6 cellular contexts compared by ENCODE assay signal in genomic region chr16:24845031-24845365, GRCh38. TPM values are rescaled to one million over a fixed set of nuclear protein-coding genes. Genes with fewer than 3 reads are reported as not detected.
"Had no signal": no experiment of that assay in that cellular context is flagged by ENCODE, and none has a peak within 500 bp of the region (broad histone marks: within the 10 kb centered on the region; RNA-seq: fewer than 3 reads in every experiment).

No MANE protein-coding gene starts in this region.

RNA-seq across cellular contexts. Expression of gene SLC5A11, which starts 0.8 kb away (rescaled TPM):
- total RNA-seq: activated T-helper 17 cell treated with anti-CD3 and anti-CD28 coated beads, Interleukin-2, amount 50 U/mL, for 72 hours; aorta; body of pancreas; esophagus muscularis mucosa; foreskin keratinocyte had no signal
- polyA plus RNA-seq: foreskin keratinocyte, heart left ventricle had no signal
